In genomic region chr1:155208656-155209372, GRCh38 we compare ENCODE assay signal across 1 cellular context.
TF ChIP-seq lines count a peak whose summit lies in the region.

MTX1 (plus strand) TSS chr1:155208695; CDS start chr1:155208805, 110 bp downstream.

TF ChIP-seq in IMR-90, 13 proteins besides CTCF, POLR2A, EP300 and RAD21:
- TF ChIP-seq BHLHE40 (IDR thresholded peaks at IDR 0.05; ENCODE audit: low read depth, low read length) (peak; percentile 39; the same call in 1 of the 2 replicates), MXI1 (IDR thresholded peaks at IDR 0.05; ENCODE audit: borderline replicate concordance, low read depth, low read length) (peak; percentile 85), MAZ (IDR thresholded peaks at IDR 0.05; ENCODE audit: borderline replicate concordance, low read depth, low read length) (peak; percentile 47; the same call in 1 of the 2 replicates), SMC3 (IDR thresholded peaks at IDR 0.05; ENCODE audit: low read depth, low read length) (no peak)
